Comparison of ENCODE assay signal across 24 cellular contexts in the genomic region with DNA sequence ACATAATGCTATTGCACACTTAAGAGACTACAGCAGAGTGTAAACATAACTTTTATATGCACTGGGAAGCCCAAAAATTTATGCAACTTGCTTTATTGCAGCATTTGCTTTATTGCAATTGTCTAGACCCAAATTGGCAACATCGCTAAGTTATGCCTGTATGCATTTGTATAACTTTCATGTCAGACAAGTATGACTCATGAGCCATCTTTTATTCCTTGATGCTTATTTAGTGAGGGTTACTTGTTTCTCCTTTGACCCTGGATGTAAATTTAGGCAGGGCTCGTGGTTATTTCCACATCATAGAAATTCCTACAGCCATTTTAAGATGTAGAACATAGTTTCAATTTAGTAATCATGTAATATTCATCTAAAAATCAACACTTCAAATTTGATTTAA.
DNase-seq lines count a peak whose midpoint lies in the region; ATAC-seq, FAIRE-seq and TF ChIP-seq lines count a peak whose summit lies in the region.
"Had no signal": no experiment of that assay in that cellular context is flagged by ENCODE, and none has a peak within 500 bp of the region (broad histone marks: within the 10 kb centered on the region; RNA-seq: fewer than 3 reads in every experiment).

No MANE protein-coding gene starts in this region.

- WGBS in mammary epithelial cell (ENCODE audit: low coverage, missing lambda C conversion rate): 44% methylated on average over 2 of the region's 2 CpGs

- no peaks in the 10 kb centered on the region for H3K79me2 ChIP-seq in mammary epithelial cell (ENCODE audit: insufficient read depth, low read length)

- no peak for DNase-seq in GM19239 (ENCODE audit: insufficient read length, low spot score)
- peak; percentile 25 for DNase-seq in MV-4-11 (lab: John Stamatoyannopoulos, UW)
- peak; percentile 24 for DNase-seq in mammary epithelial cell
- DNase-seq in epithelial cell of esophagus (ENCODE audit: low read depth): peak; percentile 57
- DNase-seq in LoVo (ENCODE audit: low spot score): no peak
- DNase-seq in NCI-H748 (lab: John Stamatoyannopoulos, UW; ENCODE audit: unreplicated experiment): no peak
- DNase-seq: 8988T; ACHN; BE2C; C1 segment of cervical spinal cord; CD4-positive, alpha-beta memory T cell; CD4-positive, CD25-positive, alpha-beta regulatory T cell; CD8-positive, alpha-beta memory T cell; COR-L47; DMS 273 treated with DMSO at 0.1 percent for 48 hours; DMS153; DMS53; DMS79 treated with DMSO at 0.1 percent for 48 hours; GF-D8 had no signal

- peaks cover 13% of the 10 kb centered on the region for H3K4me1 ChIP-seq in mammary epithelial cell (ENCODE audit: insufficient read depth, low read length)
- H3K4me1 ChIP-seq: BE2C had no signal

- no peaks in the 10 kb centered on the region for H3K9me3 ChIP-seq in mammary epithelial cell (replicated peaks; ENCODE audit: insufficient read depth, low read length)
- H3K9me3 ChIP-seq: BE2C had no signal

- dilution Hi-C loops in mammary epithelial cell (cut with HindIII; ENCODE audit: low sequenced_read_pairs): no loop called here

- no peak for TF ChIP-seq CTCF in mammary epithelial cell (conservative IDR thresholded peaks at IDR 0.05 in 1 of 2, IDR thresholded peaks at IDR 0.05 in 1 of 2; ENCODE audit: extremely low read depth in 1 of 2, insufficient read depth in 1 of 2, low read depth in 1 of 2, low read length in 2 of 2)
- no peak for TF ChIP-seq CTCF in epithelial cell of esophagus (IDR thresholded peaks at IDR 0.05; ENCODE audit: insufficient read depth, low read depth, low read length, missing control alignments)

- intact Hi-C loops in mammary epithelial cell (cut with micrococcal nuclease): no loop called here

- H3K36me3 ChIP-seq in mammary epithelial cell (ENCODE audit: insufficient read depth, low read length): no peaks in the 10 kb centered on the region
- H3K36me3 ChIP-seq: BE2C, BLaER1 had no signal

- no peak overlapping the region for H3K4me2 ChIP-seq in mammary epithelial cell (ENCODE audit: insufficient read depth, low read depth, low read length)
- H3K4me2 ChIP-seq: BLaER1 had no signal

- CTCF ChIA-PET in mammary epithelial cell (lab: Charles Lee; ENCODE audit: low non-redundant PET): no interaction called here

- no peak overlapping the region for H3K4me3 ChIP-seq in mammary epithelial cell (replicated peaks in 1 of 3; ENCODE audit: insufficient read depth in 1 of 3, low read depth in 2 of 3, low read length in 3 of 3)
- no peak overlapping the region for H3K4me3 ChIP-seq in epithelial cell of esophagus (ENCODE audit: low read length)
- H3K4me3 ChIP-seq: BLaER1 had no signal

- no peaks in the 10 kb centered on the region for H4K20me1 ChIP-seq in mammary epithelial cell (ENCODE audit: insufficient read depth, low read length)
- H4K20me1 ChIP-seq: BLaER1 had no signal

- no peaks in the 10 kb centered on the region for H3K27me3 ChIP-seq in mammary epithelial cell (ENCODE audit: insufficient read depth, low read length)
- H3K27me3 ChIP-seq: BE2C, BLaER1 had no signal

- no peak overlapping the region for H3K9ac ChIP-seq in mammary epithelial cell (ENCODE audit: insufficient read depth, low read length)
- H3K9ac ChIP-seq: BLaER1 had no signal

- no peak overlapping the region for H3K27ac ChIP-seq in mammary epithelial cell (ENCODE audit: insufficient read depth, low read depth, low read length)
- H3K27ac ChIP-seq: BLaER1 had no signal

- no peak overlapping the region for H2AFZ ChIP-seq in mammary epithelial cell (ENCODE audit: low read depth, low read length)

- FAIRE-seq in GM19239 (lab: Jason Lieb, UNC): peak; percentile 40
- FAIRE-seq: A204.1, G401.6, GM12891 had no signal

- no TSS peak for BruUV-seq in mammary epithelial cell (replicated peaks; lab: Mats Ljungman, UMichigan)

- in situ Hi-C loops in mammary epithelial cell (cut with MboI; ENCODE audit: low sequenced_read_pairs in 2 of 2): no loop called here

- ATAC-seq in GM18909 (IDR thresholded peaks at IDR 0.05; ENCODE audit: poor library complexity, unreplicated experiment): no peak

Comparison
In these comparisons a context has a peak if more than half of its experiments do, and no peak if none do; other contexts are left out.
1. DNase-seq: peak in MV-4-11 (single experiment), mammary epithelial cell (single experiment) and epithelial cell of esophagus (single experiment); none in GM19239 (single experiment), LoVo (single experiment) and NCI-H748 (single experiment).